ENCODE assay signal across 8 cellular contexts in genomic region chr9:127785023-127785932, GRCh38. TPM values are rescaled to one million over a fixed set of nuclear protein-coding genes. Genes with fewer than 3 reads are reported as not detected.
DNase-seq lines count a peak whose midpoint lies in the region; ATAC-seq and TF ChIP-seq lines count a peak whose summit lies in the region.

No MANE protein-coding gene starts in this region.

- ATAC-seq in CD4-positive, CD25-positive, alpha-beta regulatory T cell (ENCODE audit: low read depth in 2 of 2): peak; percentile 55 to 60
- ATAC-seq in GM19395 (IDR thresholded peaks at IDR 0.05; ENCODE audit: unreplicated experiment) (peak; percentile 39), HG03558 (IDR thresholded peaks at IDR 0.05; ENCODE audit: extremely low read depth, unreplicated experiment) (peak; percentile 26), lung (ENCODE audit: insufficient read depth, low FRiP score) (peak; percentile 50)
- peak; percentile 46 for ATAC-seq in activated CD8-positive, alpha-beta T cell treated with anti-CD3 and anti-CD28 coated beads, Interleukin-2, amount 10 ng/mL, durations not matched to agents 7 days and 5 days

- H3K9me3 Mint-ChIP-seq in CD4-positive, CD25-positive, alpha-beta regulatory T cell: no peaks in the 10 kb centered on the region
- no peaks in the 10 kb centered on the region for H3K9me3 Mint-ChIP-seq in activated CD8-positive, alpha-beta T cell treated with anti-CD3 and anti-CD28 coated beads, Interleukin-2, amount 10 ng/mL, durations not matched to agents 7 days and 5 days (ENCODE audit: insufficient read depth)

- peak overlapping the region; percentile 96 to 98 (median 97) for H3K27ac Mint-ChIP-seq in CD4-positive, CD25-positive, alpha-beta regulatory T cell
- H3K27ac Mint-ChIP-seq in activated CD8-positive, alpha-beta T cell treated with anti-CD3 and anti-CD28 coated beads, Interleukin-2, amount 10 ng/mL, durations not matched to agents 7 days and 5 days: peak overlapping the region; percentile 95

- peak overlapping the region; percentile 55 for H3K4me3 ChIP-seq in CD4-positive, CD25-positive, alpha-beta regulatory T cell (ENCODE audit: low read depth, low read length)
- H3K4me3 ChIP-seq in lung: peak overlapping the region; percentile 54

- peak; percentile 58 for TF ChIP-seq CTCF in lung (IDR thresholded peaks at IDR 0.05; ENCODE audit: control extremely low read depth, extremely low read depth)

- 0% methylated on average over 40 to 119 of the region's 123 CpGs for WGBS in lung, 2 donors

- H3K36me3 Mint-ChIP-seq in CD4-positive, CD25-positive, alpha-beta regulatory T cell: peaks cover 13% of the 10 kb centered on the region
- H3K36me3 Mint-ChIP-seq in activated CD8-positive, alpha-beta T cell treated with anti-CD3 and anti-CD28 coated beads, Interleukin-2, amount 10 ng/mL, durations not matched to agents 7 days and 5 days (ENCODE audit: low read depth): peaks cover 46% of the 10 kb centered on the region

- POLR2A ChIA-PET in activated CD8-positive, alpha-beta T cell treated with anti-CD3 and anti-CD28 coated beads, Interleukin-2, amount 10 ng/mL, durations not matched to agents 7 days and 5 days (lab: Charles Lee): interaction anchor here (0.6 to 2.8 kb wide), 17 partner anchors 9 to 136 kb away, joined by 3 to 27 read pairs (median 4); partner anchors contain the start of genes ST6GALNAC4 and TOR2A

- no peaks in the 10 kb centered on the region for H3K9me3 ChIP-seq in CD4-positive, CD25-positive, alpha-beta regulatory T cell (ENCODE audit: control insufficient read depth in 2 of 2, low read length in 2 of 2)
- no peaks in the 10 kb centered on the region for H3K9me3 ChIP-seq in lung (ENCODE audit: control insufficient read depth in 2 of 2, insufficient read depth in 1 of 2, low read length in 1 of 2)

- peaks cover 8 to 76% (median 46%) of the 10 kb centered on the region in 4 donors for H3K4me1 Mint-ChIP-seq in CD4-positive, CD25-positive, alpha-beta regulatory T cell
- peaks cover 75% of the 10 kb centered on the region for H3K4me1 Mint-ChIP-seq in activated CD8-positive, alpha-beta T cell treated with anti-CD3 and anti-CD28 coated beads, Interleukin-2, amount 10 ng/mL, durations not matched to agents 7 days and 5 days (ENCODE audit: low read depth)

- H3K4me3 Mint-ChIP-seq in CD4-positive, CD25-positive, alpha-beta regulatory T cell: peak overlapping the region; percentile 91 to 100 (median 92)
- H3K4me3 Mint-ChIP-seq in activated CD8-positive, alpha-beta T cell treated with anti-CD3 and anti-CD28 coated beads, Interleukin-2, amount 10 ng/mL, durations not matched to agents 7 days and 5 days: peak overlapping the region; percentile 77

- peak overlapping the region; percentile 90 for H3K27ac ChIP-seq in CD4-positive, CD25-positive, alpha-beta regulatory T cell (ENCODE audit: insufficient read depth, low read length, poor library complexity, severe bottlenecking)
- H3K27ac ChIP-seq in lung (ENCODE audit: low read depth in 1 of 2, low read length in 1 of 2): peak overlapping the region; percentile 96

- no peaks in the 10 kb centered on the region for H3K27me3 ChIP-seq in CD4-positive, CD25-positive, alpha-beta regulatory T cell (ENCODE audit: control insufficient read depth, insufficient read depth, low read length)
- H3K27me3 ChIP-seq in lung (ENCODE audit: control insufficient read depth, insufficient read depth): no peaks in the 10 kb centered on the region

- CTCF ChIA-PET in activated CD8-positive, alpha-beta T cell treated with anti-CD3 and anti-CD28 coated beads, Interleukin-2, amount 10 ng/mL, durations not matched to agents 7 days and 5 days (lab: Charles Lee): interaction anchor here (0.7 to 6.4 kb wide), 20 partner anchors 8 to 177 kb away, joined by 3 to 102 read pairs (median 5); partner anchors contain the start of genes PTRH1, TOR2A and TTC16

- peaks cover 34% of the 10 kb centered on the region for H3K36me3 ChIP-seq in CD4-positive, CD25-positive, alpha-beta regulatory T cell (ENCODE audit: control insufficient read depth, insufficient read depth, low read length)
- H3K36me3 ChIP-seq in lung (ENCODE audit: control insufficient read depth in 2 of 2, insufficient read depth in 2 of 2, low read length in 2 of 2): peaks cover 8 to 31% of the 10 kb centered on the region in 2 donors

- DNase-seq in CD4-positive, CD25-positive, alpha-beta regulatory T cell: peak; percentile 85 to 90 (median 90)
- peak; percentile 50 for DNase-seq in NCI-H82 treated with DMSO at 0.1 percent for 48 hours (lab: John Stamatoyannopoulos, UW; ENCODE audit: unreplicated experiment)
- DNase-seq in activated CD8-positive, alpha-beta T cell treated with anti-CD3 and anti-CD28 coated beads, Interleukin-2, amount 10 ng/mL, durations not matched to agents 7 days and 5 days: peak; percentile 93
- peak; percentile 94 for DNase-seq in ecto neural progenitor cell (ENCODE audit: low spot score)
- DNase-seq in lung (ENCODE audit: low spot score): peak; percentile 90
- DNase-seq in stimulated activated CD4-positive, alpha-beta T cell treated with anti-CD3 and anti-CD28 coated beads, TNF-alpha, amount 100 ng/mL, for 48 hours (ENCODE audit: low read depth in 3 of 3): peak; percentile 77 to 82 (median 79)

- peaks cover 67% of the 10 kb centered on the region for H3K4me1 ChIP-seq in CD4-positive, CD25-positive, alpha-beta regulatory T cell (ENCODE audit: control insufficient read depth, insufficient read depth, low read length, poor library complexity, severe bottlenecking)
- peaks cover 0 to 10% of the 10 kb centered on the region in 2 donors for H3K4me1 ChIP-seq in lung (ENCODE audit: control insufficient read depth in 2 of 2, insufficient read depth in 2 of 2, low read length in 2 of 2)

- H3K27me3 Mint-ChIP-seq in CD4-positive, CD25-positive, alpha-beta regulatory T cell: no peaks in the 10 kb centered on the region
- H3K27me3 Mint-ChIP-seq in activated CD8-positive, alpha-beta T cell treated with anti-CD3 and anti-CD28 coated beads, Interleukin-2, amount 10 ng/mL, durations not matched to agents 7 days and 5 days (ENCODE audit: low read depth): no peaks in the 10 kb centered on the region

RNA-seq across cellular contexts. Expression of gene CDK9, which starts 0.6 kb away (rescaled TPM):
- total RNA-seq in CD4-positive, CD25-positive, alpha-beta regulatory T cell: 89.3 TPM
- 10 to 100 TPM; 43.3 to 67.4 (median 53.3) TPM for polyA plus RNA-seq in CD4-positive, CD25-positive, alpha-beta regulatory T cell
- 100 to 1,000 TPM; 132 to 136 TPM for total RNA-seq in activated CD8-positive, alpha-beta T cell treated with anti-CD3 and anti-CD28 coated beads, Interleukin-2, amount 10 ng/mL, durations not matched to agents 7 days and 5 days
- 10 to 100 TPM; 54.9 to 97.9 TPM for total RNA-seq in lung
- 10 to 100 TPM; 53.9 to 55.9 TPM for polyA plus RNA-seq in lung

RNA-seq across cellular contexts. Expression of gene SH2D3C, which starts 6.8 kb away (rescaled TPM):
- 39.3 TPM for total RNA-seq in CD4-positive, CD25-positive, alpha-beta regulatory T cell
- 10 to 100 TPM; 17.7 to 30.5 (median 21.1) TPM for polyA plus RNA-seq in CD4-positive, CD25-positive, alpha-beta regulatory T cell
- 10 to 100 TPM; 75.6 to 77.5 TPM for total RNA-seq in activated CD8-positive, alpha-beta T cell treated with anti-CD3 and anti-CD28 coated beads, Interleukin-2, amount 10 ng/mL, durations not matched to agents 7 days and 5 days
- total RNA-seq in lung: 10 to 100 TPM; 34.5 to 51.5 TPM
- polyA plus RNA-seq in lung: 10 to 100 TPM; 41.0 to 43.0 TPM

RNA-seq across cellular contexts. Expression of gene FPGS, which starts 17.4 kb away (rescaled TPM):
- 64.7 TPM for total RNA-seq in CD4-positive, CD25-positive, alpha-beta regulatory T cell
- 10 to 100 TPM; 40.1 to 50.6 (median 45.2) TPM for polyA plus RNA-seq in CD4-positive, CD25-positive, alpha-beta regulatory T cell
- total RNA-seq in activated CD8-positive, alpha-beta T cell treated with anti-CD3 and anti-CD28 coated beads, Interleukin-2, amount 10 ng/mL, durations not matched to agents 7 days and 5 days: 10 to 100 TPM; 91.5 to 98.3 TPM
- total RNA-seq in lung: 100 to 1,000 TPM in 1 of 2 donors, 10 to 100 TPM in 1; 42.5 to 115 TPM
- polyA plus RNA-seq in lung: 10 to 100 TPM; 89.6 to 97.6 TPM

RNA-seq across cellular contexts. Expression of gene TOR2A, which starts 50.2 kb away (rescaled TPM):
- total RNA-seq in CD4-positive, CD25-positive, alpha-beta regulatory T cell: 11.9 TPM
- polyA plus RNA-seq in CD4-positive, CD25-positive, alpha-beta regulatory T cell: 10 to 100 TPM; 20.1 to 30.2 (median 24.8) TPM
- 10 to 100 TPM; 27.0 to 29.1 TPM for total RNA-seq in activated CD8-positive, alpha-beta T cell treated with anti-CD3 and anti-CD28 coated beads, Interleukin-2, amount 10 ng/mL, durations not matched to agents 7 days and 5 days
- 10 to 100 TPM in 1 of 2 donors, 1 to 10 TPM in 1; 8.8 to 19.8 TPM for total RNA-seq in lung
- polyA plus RNA-seq in lung: 10 to 100 TPM; 14.0 to 30.8 TPM

Comparison
In these comparisons a context has a peak if more than half of its experiments do, and no peak if none do; other contexts are left out.
1. Peak in every context shown above with its lines: DNase-seq, ATAC-seq, H3K4me3 ChIP-seq and H3K27ac ChIP-seq.